In the genomic region with DNA sequence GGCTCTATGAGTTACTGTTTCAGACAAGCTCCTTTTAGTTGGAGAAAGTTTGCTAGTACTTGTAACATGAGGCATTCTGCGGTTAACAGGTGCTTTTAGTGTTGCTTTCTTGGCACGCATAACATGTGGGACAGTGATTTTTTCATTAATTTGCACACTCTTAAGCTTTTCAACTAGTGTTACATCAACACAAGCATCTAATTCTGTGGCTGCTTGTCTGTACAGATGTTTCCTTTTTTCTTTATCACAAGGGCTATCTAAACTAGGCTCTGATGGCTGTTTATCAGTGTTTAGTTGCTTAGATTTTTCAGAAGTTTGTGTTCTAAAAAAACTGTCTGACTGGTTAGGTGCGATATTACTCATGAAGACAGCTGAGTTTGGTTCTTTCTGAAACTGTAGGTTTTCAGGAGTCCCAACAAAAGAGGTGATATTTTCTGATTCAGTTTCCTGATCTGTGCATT, we compare ENCODE assay signal across 15 cellular contexts.
DNase-seq lines count a peak whose midpoint lies in the region; ATAC-seq and TF ChIP-seq lines count a peak whose summit lies in the region.
"Had no signal": no experiment of that assay in that cellular context is flagged by ENCODE, and none has a peak within 500 bp of the region (broad histone marks: within the 10 kb centered on the region; RNA-seq: fewer than 3 reads in every experiment).

No MANE protein-coding gene starts in this region.

- intact Hi-C loops in left ventricle myocardium inferior (cut with micrococcal nuclease), result no loop called here

- no peak for DNase-seq in stimulated activated naive CD8-positive, alpha-beta T cell treated with anti-CD3 and anti-CD28 coated beads, Interleukin-15, Interleukin-2, amounts not matched to agents 100 U/mL and 50 U/mL, for 24 hours
- DNase-seq in activated CD8-positive, alpha-beta T cell treated with anti-CD3 and anti-CD28 coated beads, Interleukin-2, amount 10 ng/mL, durations not matched to agents 7 days and 5 days, result no peak
- DNase-seq in left ventricle myocardium inferior (no peak), type B pancreatic cell (ENCODE audit: extremely low spot score, unreplicated experiment) (no peak), T1000 (lab: John Stamatoyannopoulos, UW) (no peak), upper lobe of left lung (no peak)
- DNase-seq: mesenchymal stem cell, NCI-H446 treated with DMSO at 0.1 percent for 48 hours, PC-3, right cardiac atrium had no signal

- ATAC-seq in stimulated activated naive CD8-positive, alpha-beta T cell treated with anti-CD3 and anti-CD28 coated beads, Interleukin-15, Interleukin-2, amounts not matched to agents 100 U/mL and 50 U/mL, for 24 hours, result no peak
- ATAC-seq in HG02870 (IDR thresholded peaks at IDR 0.05; ENCODE audit: unreplicated experiment) (peak; percentile 74), upper lobe of left lung (ENCODE audit: low FRiP score in 2 of 2) (no peak)
- ATAC-seq in activated CD8-positive, alpha-beta T cell treated with anti-CD3 and anti-CD28 coated beads, Interleukin-2, amount 10 ng/mL, durations not matched to agents 7 days and 5 days, result peak; percentile 23
- ATAC-seq: HCT116, right cardiac atrium had no signal

- no peak overlapping the region for H3K4me3 Mint-ChIP-seq in stimulated activated naive CD8-positive, alpha-beta T cell treated with anti-CD3 and anti-CD28 coated beads, Interleukin-15, Interleukin-2, amounts not matched to agents 100 ng/mL and 50 ng/mL, for 24 hours
- no peak overlapping the region for H3K4me3 Mint-ChIP-seq in activated CD8-positive, alpha-beta T cell treated with anti-CD3 and anti-CD28 coated beads, Interleukin-2, amount 10 ng/mL, durations not matched to agents 7 days and 5 days
- no peak overlapping the region for H3K4me3 Mint-ChIP-seq in type B pancreatic cell

- WGBS in upper lobe of left lung, 2 donors, result 75 to 76% methylated on average over 3 of the region's 3 CpGs

- H3K27ac ChIP-seq in left ventricle myocardium inferior (replicated peaks), result no peak overlapping the region
- no peak overlapping the region for H3K27ac ChIP-seq in upper lobe of left lung
- H3K27ac ChIP-seq: neutrophil, thoracic aorta had no signal

- H3K4me1 ChIP-seq in left ventricle myocardium inferior (no peaks in the 10 kb centered on the region), upper lobe of left lung (no peaks in the 10 kb centered on the region)

- no peak for TF ChIP-seq POLR2A in upper lobe of left lung (IDR thresholded peaks at IDR 0.05)

- no peak for TF ChIP-seq EP300 in upper lobe of left lung (IDR thresholded peaks at IDR 0.05)

- no peaks in the 10 kb centered on the region for H3K27me3 Mint-ChIP-seq in stimulated activated naive CD8-positive, alpha-beta T cell treated with anti-CD3 and anti-CD28 coated beads, Interleukin-15, Interleukin-2, amounts not matched to agents 100 ng/mL and 50 ng/mL, for 24 hours
- H3K27me3 Mint-ChIP-seq in activated CD8-positive, alpha-beta T cell treated with anti-CD3 and anti-CD28 coated beads, Interleukin-2, amount 10 ng/mL, durations not matched to agents 7 days and 5 days (ENCODE audit: low read depth), result no peaks in the 10 kb centered on the region
- H3K27me3 Mint-ChIP-seq in type B pancreatic cell, result no peaks in the 10 kb centered on the region

- H3K9me3 Mint-ChIP-seq in stimulated activated naive CD8-positive, alpha-beta T cell treated with anti-CD3 and anti-CD28 coated beads, Interleukin-15, Interleukin-2, amounts not matched to agents 100 ng/mL and 50 ng/mL, for 24 hours, result no peaks in the 10 kb centered on the region
- no peaks in the 10 kb centered on the region for H3K9me3 Mint-ChIP-seq in activated CD8-positive, alpha-beta T cell treated with anti-CD3 and anti-CD28 coated beads, Interleukin-2, amount 10 ng/mL, durations not matched to agents 7 days and 5 days (ENCODE audit: insufficient read depth)
- no peaks in the 10 kb centered on the region for H3K9me3 Mint-ChIP-seq in type B pancreatic cell

- no peaks in the 10 kb centered on the region for H3K9me3 ChIP-seq in left ventricle myocardium inferior (replicated peaks)
- no peaks in the 10 kb centered on the region for H3K9me3 ChIP-seq in upper lobe of left lung
- H3K9me3 ChIP-seq: neutrophil, thoracic aorta had no signal

- peak overlapping the region; percentile 3 for H3K27ac Mint-ChIP-seq in stimulated activated naive CD8-positive, alpha-beta T cell treated with anti-CD3 and anti-CD28 coated beads, Interleukin-15, Interleukin-2, amounts not matched to agents 100 ng/mL and 50 ng/mL, for 24 hours
- H3K27ac Mint-ChIP-seq in activated CD8-positive, alpha-beta T cell treated with anti-CD3 and anti-CD28 coated beads, Interleukin-2, amount 10 ng/mL, durations not matched to agents 7 days and 5 days, result no peak overlapping the region
- H3K27ac Mint-ChIP-seq in type B pancreatic cell, result no peak overlapping the region

- POLR2A ChIA-PET in activated CD8-positive, alpha-beta T cell treated with anti-CD3 and anti-CD28 coated beads, Interleukin-2, amount 10 ng/mL, durations not matched to agents 7 days and 5 days (lab: Charles Lee), result no interaction called here

- peaks cover 14% of the 10 kb centered on the region for H3K4me1 Mint-ChIP-seq in stimulated activated naive CD8-positive, alpha-beta T cell treated with anti-CD3 and anti-CD28 coated beads, Interleukin-15, Interleukin-2, amounts not matched to agents 100 ng/mL and 50 ng/mL, for 24 hours (ENCODE audit: low read depth)
- H3K4me1 Mint-ChIP-seq in activated CD8-positive, alpha-beta T cell treated with anti-CD3 and anti-CD28 coated beads, Interleukin-2, amount 10 ng/mL, durations not matched to agents 7 days and 5 days (ENCODE audit: low read depth), result peaks cover 11% of the 10 kb centered on the region
- H3K4me1 Mint-ChIP-seq in type B pancreatic cell (ENCODE audit: unreplicated experiment), result no peaks in the 10 kb centered on the region

- peaks cover 13% of the 10 kb centered on the region for H3K36me3 Mint-ChIP-seq in stimulated activated naive CD8-positive, alpha-beta T cell treated with anti-CD3 and anti-CD28 coated beads, Interleukin-15, Interleukin-2, amounts not matched to agents 100 ng/mL and 50 ng/mL, for 24 hours (ENCODE audit: low read depth)
- peaks cover 2% of the 10 kb centered on the region for H3K36me3 Mint-ChIP-seq in activated CD8-positive, alpha-beta T cell treated with anti-CD3 and anti-CD28 coated beads, Interleukin-2, amount 10 ng/mL, durations not matched to agents 7 days and 5 days (ENCODE audit: low read depth)
- H3K36me3 Mint-ChIP-seq in type B pancreatic cell, result peaks cover 5% of the 10 kb centered on the region

- TF ChIP-seq CTCF in left ventricle myocardium inferior (IDR thresholded peaks at IDR 0.05; ENCODE audit: borderline replicate concordance) (no peak), type B pancreatic cell (conservative IDR thresholded peaks at IDR 0.05) (no peak), upper lobe of left lung (IDR thresholded peaks at IDR 0.05) (no peak)

- H3K27me3 ChIP-seq in left ventricle myocardium inferior (ENCODE audit: low read depth), result no peaks in the 10 kb centered on the region
- no peaks in the 10 kb centered on the region for H3K27me3 ChIP-seq in upper lobe of left lung
- H3K27me3 ChIP-seq: neutrophil had no signal

- H3K4me3 ChIP-seq in left ventricle myocardium inferior (no peak overlapping the region), upper lobe of left lung (no peak overlapping the region)
- H3K4me3 ChIP-seq: thoracic aorta had no signal

- H3K36me3 ChIP-seq in left ventricle myocardium inferior (peaks cover 28% of the 10 kb centered on the region), upper lobe of left lung (peaks cover 2 to 23% (median 13%) of the 10 kb centered on the region in 4 donors)
- H3K36me3 ChIP-seq: neutrophil had no signal

- CTCF ChIA-PET in activated CD8-positive, alpha-beta T cell treated with anti-CD3 and anti-CD28 coated beads, Interleukin-2, amount 10 ng/mL, durations not matched to agents 7 days and 5 days (lab: Charles Lee), result interaction anchor here (0.8 to 4.5 kb wide), 9 partner anchors 14 to 474 kb away, joined by 3 to 18 read pairs (median 4); no protein-coding TSS in a partner anchor

Comparison
In these comparisons a context has a peak if more than half of its experiments do, and no peak if none do; other contexts are left out.
1. ATAC-seq: peak in HG02870 (single experiment) and activated CD8-positive, alpha-beta T cell treated with anti-CD3 and anti-CD28 coated beads, Interleukin-2, amount 10 ng/mL, durations not matched to agents 7 days and 5 days (single experiment); none in stimulated activated naive CD8-positive, alpha-beta T cell treated with anti-CD3 and anti-CD28 coated beads, Interleukin-15, Interleukin-2, amounts not matched to agents 100 U/mL and 50 U/mL, for 24 hours (single experiment) and upper lobe of left lung (0 of 2).